In genomic region chr2:101151859-101152194, GRCh38 we compare ENCODE assay signal across 8 cellular contexts.
DNase-seq lines count a peak whose midpoint lies in the region; ATAC-seq lines count a peak whose summit lies in the region.

No MANE protein-coding gene starts in this region.

- H3K36me3 ChIP-seq in BLaER1 (no peaks in the 10 kb centered on the region), KOPT-K1 (ENCODE audit: insufficient read depth, low read length) (no peaks in the 10 kb centered on the region), mucosa of stomach (ENCODE audit: control insufficient read depth, insufficient read depth, low read length) (no peaks in the 10 kb centered on the region)

- H3K9me3 Mint-ChIP-seq in dendritic cell treated with granulocyte-macrophage colony-stimulating factor and Interleukin-4, amounts not matched to agents 40 ng/mL and 50 ng/mL, for 4 days = no peaks in the 10 kb centered on the region

- H3K9me3 ChIP-seq in BLaER1 (no peaks in the 10 kb centered on the region), KOPT-K1 (ENCODE audit: insufficient read depth, low read length, poor library complexity, severe bottlenecking) (no peaks in the 10 kb centered on the region), mucosa of stomach (ENCODE audit: control insufficient read depth, low read length) (no peaks in the 10 kb centered on the region)

- H3K27ac ChIP-seq in BLaER1 (no peak overlapping the region; the same call in 1 of the 2 replicates), KOPT-K1 (ENCODE audit: low read depth, low read length, poor library complexity, severe bottlenecking) (peak overlapping the region; percentile 61)

- H4K20me1 ChIP-seq in BLaER1 = peaks cover 16% of the 10 kb centered on the region

- H3K27ac Mint-ChIP-seq in dendritic cell treated with granulocyte-macrophage colony-stimulating factor and Interleukin-4, amounts not matched to agents 40 ng/mL and 50 ng/mL, for 4 days = peak overlapping the region; percentile 76

- ATAC-seq in GM21737 (IDR thresholded peaks at IDR 0.05; ENCODE audit: unreplicated experiment) (no peak), GM21786 (IDR thresholded peaks at IDR 0.05; ENCODE audit: unreplicated experiment) (no peak)

- H3K27me3 ChIP-seq in BLaER1 (peaks cover 36% of the 10 kb centered on the region), mucosa of stomach (ENCODE audit: control insufficient read depth, insufficient read depth, low read length) (no peaks in the 10 kb centered on the region)

- intact Hi-C loops in dendritic cell treated with granulocyte-macrophage colony-stimulating factor and Interleukin-4, amounts not matched to agents 40 ng/mL and 50 ng/mL, for 4 days (cut with micrococcal nuclease) = loop anchor here (2.0 to 5.0 kb wide), 4 partner anchors 40 to 139 kb away; no protein-coding TSS in a partner anchor

- H3K9ac ChIP-seq in BLaER1 (peak overlapping the region; percentile 74), mucosa of stomach (ENCODE audit: low read length) (peak overlapping the region; percentile 65)

- H3K4me1 ChIP-seq in BLaER1 (peaks cover 33% of the 10 kb centered on the region), mucosa of stomach (ENCODE audit: control insufficient read depth, insufficient read depth, low read length) (peaks cover 46% of the 10 kb centered on the region)

- peaks cover 46% of the 10 kb centered on the region for H3K4me1 Mint-ChIP-seq in dendritic cell treated with granulocyte-macrophage colony-stimulating factor and Interleukin-4, amounts not matched to agents 40 ng/mL and 50 ng/mL, for 4 days (ENCODE audit: low read depth)

- DNase-seq in NCI-H345 treated with DMSO at 0.1 percent for 48 hours (lab: John Stamatoyannopoulos, UW; ENCODE audit: unreplicated experiment) = no peak
- DNase-seq in activated CD4-positive, CD25-positive, alpha-beta regulatory T cell (lab: John Stamatoyannopoulos, UW) = no peak

- H3K4me3 ChIP-seq in BLaER1 (peak overlapping the region; percentile 74), mucosa of stomach (ENCODE audit: low read length) (peak overlapping the region; percentile 71)

- H3K4me2 ChIP-seq in BLaER1 = peak overlapping the region; percentile 96

- H3K36me3 Mint-ChIP-seq in dendritic cell treated with granulocyte-macrophage colony-stimulating factor and Interleukin-4, amounts not matched to agents 40 ng/mL and 50 ng/mL, for 4 days (ENCODE audit: low read depth) = peaks cover 6% of the 10 kb centered on the region

- peaks cover 17% of the 10 kb centered on the region for H3K27me3 Mint-ChIP-seq in dendritic cell treated with granulocyte-macrophage colony-stimulating factor and Interleukin-4, amounts not matched to agents 40 ng/mL and 50 ng/mL, for 4 days

- peak overlapping the region; percentile 72 for H3K4me3 Mint-ChIP-seq in dendritic cell treated with granulocyte-macrophage colony-stimulating factor and Interleukin-4, amounts not matched to agents 40 ng/mL and 50 ng/mL, for 4 days
